26 cellular contexts compared by ENCODE assay signal in genomic region chr9:75995066-75995465, GRCh38.
"Had no signal": no experiment of that assay in that cellular context is flagged by ENCODE, and none has a peak within 500 bp of the region (broad histone marks: within the 10 kb centered on the region; RNA-seq: fewer than 3 reads in every experiment).

No MANE protein-coding gene starts in this region.

- H3K27ac ChIP-seq: breast epithelium, colonic mucosa, heart left ventricle, left lung, lower lobe of right lung, neutrophil, right lobe of liver, testis had no signal

- H3K27me3 ChIP-seq: breast epithelium, colonic mucosa, heart left ventricle, left lung, neutrophil, right lobe of liver, testis had no signal

- H3K27me3 Mint-ChIP-seq: central memory CD8-positive, alpha-beta T cell had no signal

- H3K9me3 Mint-ChIP-seq: activated naive CD4-positive, alpha-beta T cell treated with anti-CD3 and anti-CD28 coated beads for 36 hours; T-helper 2 cell treated with Interferon-gamma antibody and Interleukin-4, amounts not matched to agents 5 μg/mL and 100 μg/mL, for 36 hours had no signal

- H3K4me3 ChIP-seq: breast epithelium, colonic mucosa, heart left ventricle, left lung, lower lobe of right lung, right lobe of liver, testis had no signal

- H3K36me3 ChIP-seq: breast epithelium, colonic mucosa, heart left ventricle, left lung, lower lobe of right lung, neutrophil, right lobe of liver had no signal

- H3K27ac Mint-ChIP-seq: activated naive CD4-positive, alpha-beta T cell treated with anti-CD3 and anti-CD28 coated beads for 36 hours; activated T-cell treated with anti-CD3 and anti-CD28 coated beads, Interleukin-2, amount 50 U/mL, for 72 hours; natural killer cell treated with Interleukin-12 subunit alpha and Interleukin-12 subunit beta and Interleukin-15 and Interleukin-18, amount 100 ng/mL, for 72 hours; T-helper 2 cell treated with Interferon-gamma antibody and Interleukin-4, amounts not matched to agents 5 μg/mL and 100 μg/mL, for 36 hours had no signal

- H3K4me3 Mint-ChIP-seq: activated naive CD4-positive, alpha-beta T cell treated with anti-CD3 and anti-CD28 coated beads for 36 hours; activated T-cell treated with anti-CD3 and anti-CD28 coated beads, Interleukin-2, amount 50 U/mL, for 72 hours; central memory CD8-positive, alpha-beta T cell; natural killer cell treated with Interleukin-12 subunit alpha and Interleukin-12 subunit beta and Interleukin-15 and Interleukin-18, amount 100 ng/mL, for 72 hours; T-helper 2 cell treated with Interferon-gamma antibody and Interleukin-4, amounts not matched to agents 5 μg/mL and 100 μg/mL, for 36 hours had no signal

- H3K4me1 Mint-ChIP-seq: central memory CD8-positive, alpha-beta T cell had no signal

- ATAC-seq: activated T-cell treated with anti-CD3 and anti-CD28 coated beads, Interleukin-2, amount 50 U/mL, for 72 hours; heart left ventricle; left lung; lower lobe of right lung; natural killer cell treated with Interleukin-12 subunit alpha and Interleukin-12 subunit beta and Interleukin-15 and Interleukin-18, amount 100 ng/mL, for 72 hours; right lobe of liver; stimulated activated naive CD8-positive, alpha-beta T cell treated with anti-CD3 and anti-CD28 coated beads, Interleukin-15, Interleukin-2, amounts not matched to agents 100 U/mL and 50 U/mL, for 24 hours had no signal

- H3K9me3 ChIP-seq: breast epithelium, colonic mucosa, heart left ventricle, left lung, lower lobe of right lung, neutrophil, right lobe of liver, testis had no signal

- H3K4me1 ChIP-seq: breast epithelium, testis had no signal

- DNase-seq: activated CD4-positive, alpha-beta T cell treated with anti-CD3 and anti-CD28 coated beads for 4 hours; activated CD4-positive, alpha-beta T cell treated with anti-CD3 and anti-CD28 coated beads, Interleukin-2, amount 50 U/mL, for 4 hours; activated effector memory CD4-positive, alpha-beta T cell treated with Interleukin-2 at 50 U/mL for 16 hours; activated naive CD4-positive, alpha-beta T cell treated with anti-CD3 and anti-CD28 coated beads for 36 hours; activated T-cell treated with anti-CD3 and anti-CD28 coated beads for 4 hours; activated T-cell treated with anti-CD3 and anti-CD28 coated beads, Interleukin-2, amount 50 U/mL, for 72 hours; amniotic stem cell; colonic mucosa; effector CD8-positive, alpha-beta T cell; erythroblast; heart left ventricle; left lung; lower lobe of right lung; mesenchymal stem cell; right lobe of liver; stimulated activated CD4-positive, alpha-beta T cell treated with anti-CD3 and anti-CD28 coated beads, Interleukin-12 subunit alpha, Interleukin-12 subunit beta, amount 100 ng/mL, for 4 hours; stimulated activated CD4-positive, alpha-beta T cell treated with anti-CD3 and anti-CD28 coated beads, Interleukin-4, amount 100 ng/mL, for 1 hour; stimulated activated naive CD8-positive, alpha-beta T cell treated with anti-CD3 and anti-CD28 coated beads, Interleukin-15, Interleukin-2, amounts not matched to agents 100 U/mL and 50 U/mL, for 24 hours; T-helper 1 cell; testis; trophoblast cell had no signal
